13 cellular contexts compared by ENCODE assay signal in genomic region chr1:174134000-174134659, GRCh38. TPM values are rescaled to one million over a fixed set of nuclear protein-coding genes. Genes with fewer than 3 reads are reported as not detected.
DNase-seq lines count a peak whose midpoint lies in the region; ATAC-seq, FAIRE-seq and TF ChIP-seq lines count a peak whose summit lies in the region.
"Had no signal": no experiment of that assay in that cellular context is flagged by ENCODE, and none has a peak within 500 bp of the region (broad histone marks: within the 10 kb centered on the region; RNA-seq: fewer than 3 reads in every experiment).

No MANE protein-coding gene starts in this region.

- TF ChIP-seq POLR2A in esophagus muscularis mucosa (IDR thresholded peaks at IDR 0.05; ENCODE audit: low read depth) = no peak

- 94% methylated on average over 3 of the region's 3 CpGs for WGBS in esophagus muscularis mucosa

- no peaks in the 10 kb centered on the region for H3K27me3 ChIP-seq in esophagus muscularis mucosa

- intact Hi-C loops in esophagus muscularis mucosa (cut with DNase I) = no loop called here

- H3K4me3 ChIP-seq in GM12865 (ENCODE audit: low read depth, low read length) (no peak overlapping the region), esophagus muscularis mucosa (no peak overlapping the region)
- H3K4me3 ChIP-seq: SK-N-MC, thoracic aorta had no signal

- no peak for TF ChIP-seq EP300 in esophagus muscularis mucosa (IDR thresholded peaks at IDR 0.05)

- ATAC-seq in HG03432 (IDR thresholded peaks at IDR 0.05; ENCODE audit: unreplicated experiment) = peak; percentile 72

- no peak overlapping the region for H3K27ac ChIP-seq in esophagus muscularis mucosa (replicated peaks in 1 of 4)
- H3K27ac ChIP-seq: SK-N-MC, thoracic aorta had no signal

- H3K36me3 ChIP-seq in esophagus muscularis mucosa = no peaks in the 10 kb centered on the region
- H3K36me3 ChIP-seq: thoracic aorta had no signal

- H3K4me1 ChIP-seq in esophagus muscularis mucosa = no peaks in the 10 kb centered on the region

- no peaks in the 10 kb centered on the region for H3K9me3 ChIP-seq in esophagus muscularis mucosa
- H3K9me3 ChIP-seq: thoracic aorta had no signal

- DNase-seq in GM12865 (ENCODE audit: low read depth) (peak; percentile 53), GM20000 (ENCODE audit: low spot score) (peak; percentile 21), NCI-H526 (lab: John Stamatoyannopoulos, UW) (no peak), esophagus muscularis mucosa (ENCODE audit: extremely low spot score) (no peak), NCI-H1436 treated with DMSO at 0.1 percent for 48 hours (lab: John Stamatoyannopoulos, UW) (no peak), HK-2 (ENCODE audit: unreplicated experiment) (no peak)
- DNase-seq: activated CD4-positive, alpha-beta T cell treated with anti-CD3 and anti-CD28 coated beads for 48 hours; activated gamma-delta T cell treated with Interleukin-2 at 50 U/mL for 16 hours; NCI-H748 treated with DMSO at 0.1 percent for 48 hours had no signal

- no peak for TF ChIP-seq CTCF in GM12865 (IDR thresholded peaks at IDR 0.05; ENCODE audit: insufficient read depth, low read depth, low read length, missing control alignments)
- TF ChIP-seq CTCF in GM20000 (IDR thresholded peaks at IDR 0.05; ENCODE audit: extremely low read depth, missing control alignments) = no peak
- TF ChIP-seq CTCF in esophagus muscularis mucosa (IDR thresholded peaks at IDR 0.05) = no peak

- FAIRE-seq in colon (lab: Jason Lieb, UNC) = peak; percentile 41

RNA-seq across cellular contexts. Expression of gene RABGAP1L, which starts 25.2 kb away (rescaled TPM):
- total RNA-seq in esophagus muscularis mucosa = 100 to 1,000 TPM in 1 of 4 donors, 10 to 100 TPM in 3; 39.3 to 101 (median 63.7) TPM

Comparison
In these comparisons a context has a peak if more than half of its experiments do, and no peak if none do; other contexts are left out.
1. DNase-seq: peak in GM12865 (single experiment) and GM20000 (single experiment); none in NCI-H526 (0 of 2), esophagus muscularis mucosa (single experiment), NCI-H1436 treated with DMSO at 0.1 percent for 48 hours (single experiment) and HK-2 (single experiment).